In the genomic region with DNA sequence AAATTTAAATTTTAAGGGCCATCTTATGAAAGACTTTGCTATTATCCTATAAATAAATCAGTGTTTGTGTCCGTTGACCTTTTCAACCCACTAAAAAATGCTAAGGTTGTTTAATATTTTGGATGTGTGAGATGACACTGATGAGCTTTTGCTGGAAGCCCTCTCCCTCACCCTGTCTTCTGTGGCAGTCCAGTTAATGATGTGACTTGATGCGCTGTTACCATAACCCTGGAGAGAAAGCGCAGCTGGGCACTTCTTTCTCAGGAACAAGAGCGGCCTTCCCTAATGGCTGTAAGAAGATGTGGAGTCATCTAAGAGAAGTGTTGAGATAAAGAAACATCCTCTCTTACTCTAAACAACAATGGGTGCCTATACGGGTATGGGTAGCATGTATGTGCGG, we compare ENCODE assay signal across 19 cellular contexts.
"Had no signal": no experiment of that assay in that cellular context is flagged by ENCODE, and none has a peak within 500 bp of the region (broad histone marks: within the 10 kb centered on the region; RNA-seq: fewer than 3 reads in every experiment).

No MANE protein-coding gene starts in this region.

- H3K4me2 ChIP-seq: KMS-11, SK-N-SH had no signal

- H3K27ac Mint-ChIP-seq: activated CD8-positive, alpha-beta T cell treated with anti-CD3 and anti-CD28 coated beads for 36 hours; activated naive CD4-positive, alpha-beta T cell treated with anti-CD3 and anti-CD28 coated beads, Interleukin-2, amount 10 ng/mL, durations not matched to agents 7 days and 5 days; activated naive CD8-positive, alpha-beta T cell treated with anti-CD3 and anti-CD28 coated beads for 36 hours; activated T-cell treated with anti-CD3 and anti-CD28 coated beads, Interleukin-2, amount 50 U/mL, for 72 hours; activated T-helper 2 cell treated with anti-CD3 and anti-CD28 coated beads, Interferon-gamma antibody, Interleukin-2, Interleukin-4, amounts not matched to agents 10 μg/mL and 5 μg/mL and 100 μg/mL, durations not matched to agents 14 hours and 24 hours and 36 hours; T-helper 1 cell treated with Interleukin-12 subunit alpha and Interleukin-12 subunit beta and Interleukin-4 antibody, amounts not matched to agents 30 μg/mL and 1 μg/mL, for 36 hours had no signal

- DNase-seq: activated CD4-positive, alpha-beta T cell treated with anti-CD3 and anti-CD28 coated beads for 4 hours; activated CD8-positive, alpha-beta memory T cell treated with anti-CD3 and anti-CD28 coated beads, Interleukin-2, amount 50 U/mL, for 4 hours; activated CD8-positive, alpha-beta T cell treated with anti-CD3 and anti-CD28 coated beads for 36 hours; activated gamma-delta T cell treated with Interleukin-2 at 50 U/mL for 16 hours; activated naive CD4-positive, alpha-beta T cell treated with anti-CD3 and anti-CD28 coated beads, Interleukin-2, amount 10 ng/mL, durations not matched to agents 7 days and 5 days; activated naive CD8-positive, alpha-beta T cell treated with anti-CD3 and anti-CD28 coated beads for 36 hours; activated T-cell treated with anti-CD3 and anti-CD28 coated beads, Interleukin-2, amount 50 U/mL, for 72 hours; NCI-H1092; NCI-H1694 treated with DMSO at 0.1 percent for 48 hours; NCI-H2081; NCI-H446; RPMI8226; SK-N-SH had no signal

- H3K4me3 Mint-ChIP-seq: activated CD8-positive, alpha-beta T cell treated with anti-CD3 and anti-CD28 coated beads for 36 hours; activated naive CD4-positive, alpha-beta T cell treated with anti-CD3 and anti-CD28 coated beads, Interleukin-2, amount 10 ng/mL, durations not matched to agents 7 days and 5 days; activated naive CD8-positive, alpha-beta T cell treated with anti-CD3 and anti-CD28 coated beads for 36 hours; activated T-cell treated with anti-CD3 and anti-CD28 coated beads, Interleukin-2, amount 50 U/mL, for 72 hours; T-helper 1 cell treated with Interleukin-12 subunit alpha and Interleukin-12 subunit beta and Interleukin-4 antibody, amounts not matched to agents 30 μg/mL and 1 μg/mL, for 36 hours had no signal

- H3K4me1 Mint-ChIP-seq: activated naive CD4-positive, alpha-beta T cell treated with anti-CD3 and anti-CD28 coated beads, Interleukin-2, amount 10 ng/mL, durations not matched to agents 7 days and 5 days; activated naive CD8-positive, alpha-beta T cell treated with anti-CD3 and anti-CD28 coated beads for 36 hours had no signal

- H3K27ac ChIP-seq: KMS-11 had no signal

- H3K36me3 Mint-ChIP-seq: activated naive CD4-positive, alpha-beta T cell treated with anti-CD3 and anti-CD28 coated beads, Interleukin-2, amount 10 ng/mL, durations not matched to agents 7 days and 5 days had no signal

- H3K9me2 ChIP-seq: SK-N-SH had no signal

- ATAC-seq: activated CD4-positive, CD25-positive, alpha-beta regulatory T cell treated with anti-CD3 and anti-CD28 coated beads, Interleukin-2, amount 50 U/mL, for 24 hours; activated CD8-positive, alpha-beta T cell treated with anti-CD3 and anti-CD28 coated beads for 36 hours; activated T-cell treated with anti-CD3 and anti-CD28 coated beads, Interleukin-2, amount 50 U/mL, for 72 hours; Panc1; Right ventricle myocardium inferior had no signal

- H3K9me3 ChIP-seq: SK-N-SH had no signal

- H3K9ac ChIP-seq: KMS-11, SK-N-SH had no signal

- H3K9me3 Mint-ChIP-seq: activated CD8-positive, alpha-beta T cell treated with anti-CD3 and anti-CD28 coated beads for 36 hours; activated naive CD4-positive, alpha-beta T cell treated with anti-CD3 and anti-CD28 coated beads, Interleukin-2, amount 10 ng/mL, durations not matched to agents 7 days and 5 days had no signal

- H3K27me3 Mint-ChIP-seq: activated naive CD8-positive, alpha-beta T cell treated with anti-CD3 and anti-CD28 coated beads for 36 hours had no signal
